In genomic region chr2:108536133-108536780, GRCh38 we compare ENCODE assay signal across 10 cellular contexts. TPM values are rescaled to one million over a fixed set of nuclear protein-coding genes. Genes with fewer than 3 reads are reported as not detected.
DNase-seq lines count a peak whose midpoint lies in the region; ATAC-seq, FAIRE-seq and TF ChIP-seq lines count a peak whose summit lies in the region.
"Had no signal": no experiment of that assay in that cellular context is flagged by ENCODE, and none has a peak within 500 bp of the region (broad histone marks: within the 10 kb centered on the region; RNA-seq: fewer than 3 reads in every experiment).

No MANE protein-coding gene starts in this region.

- FAIRE-seq in bronchial epithelial cell (lab: Jason Lieb, UNC), result no peak

- no peaks in the 10 kb centered on the region for H3K27me3 Mint-ChIP-seq in CD4-positive, alpha-beta T cell
- no peaks in the 10 kb centered on the region for H3K27me3 Mint-ChIP-seq in naive B cell

- no peak for TF ChIP-seq CTCF in CD4-positive, alpha-beta T cell (IDR thresholded peaks at IDR 0.05)
- TF ChIP-seq CTCF in bronchial epithelial cell (IDR thresholded peaks at IDR 0.05; ENCODE audit: insufficient read depth, low read length, severe bottlenecking), result no peak

- no peak overlapping the region for H3K27ac Mint-ChIP-seq in CD4-positive, alpha-beta T cell
- no peak overlapping the region for H3K27ac Mint-ChIP-seq in naive B cell

- POLR2A ChIA-PET in CD4-positive, alpha-beta T cell (lab: Charles Lee), result interaction anchor here (1.7 kb wide), 1 partner anchor 12 kb away, joined by 3 read pairs; no protein-coding TSS in a partner anchor

- CTCF ChIA-PET in CD4-positive, alpha-beta T cell (lab: Charles Lee), result no interaction called here

- H3K9me3 ChIP-seq in CD4-positive, alpha-beta T cell (ENCODE audit: control insufficient read depth, low read length), result no peaks in the 10 kb centered on the region

- peak overlapping the region; percentile 72 for H3K4me3 Mint-ChIP-seq in CD4-positive, alpha-beta T cell
- H3K4me3 Mint-ChIP-seq in naive B cell, result peak overlapping the region in 5 of 8 donors; percentile 5 to 91 (median 56)

- ATAC-seq in CD4-positive, alpha-beta T cell (ENCODE audit: poor library complexity), result no peak
- ATAC-seq in naive B cell (ENCODE audit: low read depth in 2 of 2) (no peak), HG03460 (IDR thresholded peaks at IDR 0.05; ENCODE audit: unreplicated experiment) (no peak), HG03139 (IDR thresholded peaks at IDR 0.05; ENCODE audit: unreplicated experiment) (no peak)

- H3K4me3 ChIP-seq in bronchial epithelial cell (ENCODE audit: low read depth, low read length), result no peak overlapping the region

- H3K27me3 ChIP-seq in CD4-positive, alpha-beta T cell (ENCODE audit: control insufficient read depth, insufficient read depth, low read length), result no peaks in the 10 kb centered on the region
- H3K27me3 ChIP-seq in bronchial epithelial cell (ENCODE audit: control insufficient read depth, insufficient read depth, low read length), result no peaks in the 10 kb centered on the region

- intact Hi-C loops in CD4-positive, alpha-beta T cell (cut with DNase I, micrococcal nuclease), result loop anchor here in 1 of 2 experiments (10.0 kb wide), 2 partner anchors 49 to 61 kb away; no protein-coding TSS in a partner anchor

- no peak overlapping the region for H3K27ac ChIP-seq in CD4-positive, alpha-beta T cell (ENCODE audit: low read depth, low read length)

- peaks cover 33% of the 10 kb centered on the region for H3K4me1 Mint-ChIP-seq in CD4-positive, alpha-beta T cell (ENCODE audit: low read depth)
- peaks cover 14 to 17% (median 16%) of the 10 kb centered on the region in 3 donors for H3K4me1 Mint-ChIP-seq in naive B cell

- H3K9me3 Mint-ChIP-seq in CD4-positive, alpha-beta T cell, result no peaks in the 10 kb centered on the region
- no peaks in the 10 kb centered on the region for H3K9me3 Mint-ChIP-seq in naive B cell

- no peaks in the 10 kb centered on the region for H3K36me3 ChIP-seq in bronchial epithelial cell (ENCODE audit: control insufficient read depth, insufficient read depth, low read length)

- no peak for DNase-seq in CD4-positive, alpha-beta T cell
- DNase-seq in LHCN-M2 (ENCODE audit: low read depth) (peak; percentile 73), bronchial epithelial cell (ENCODE audit: low read depth) (peak; percentile 66), naive B cell (no peak), UCSD-AML1 (lab: John Stamatoyannopoulos, UW; ENCODE audit: unreplicated experiment) (no peak), NCI-H2081 treated with DMSO at 0.1 percent for 48 hours (lab: John Stamatoyannopoulos, UW) (no peak)
- DNase-seq: activated CD8-positive, alpha-beta memory T cell treated with anti-CD3 and anti-CD28 coated beads for 24 hours; NCI-H2107 had no signal

- H3K36me3 Mint-ChIP-seq in CD4-positive, alpha-beta T cell (ENCODE audit: low read depth), result peaks cover 4% of the 10 kb centered on the region
- no peaks in the 10 kb centered on the region for H3K36me3 Mint-ChIP-seq in naive B cell

RNA-seq across cellular contexts. Expression of gene LIMS1, which starts 2.0 kb away (rescaled TPM):
- 10 to 100 TPM; 18.5 to 21.3 TPM for total RNA-seq in CD4-positive, alpha-beta T cell
- total RNA-seq in LHCN-M2 (2014; rRNA removed), result 112 and 198 TPM in 2 replicates
- 72.1 TPM for polyA plus RNA-seq in LHCN-M2 (2012)
- total RNA-seq in bronchial epithelial cell, result 42.1 and 62.1 TPM in 2 replicates
- polyA plus RNA-seq in naive B cell (ENCODE audit: low read depth in 6 of 6), result 10 to 100 TPM; 24.9 to 47.8 (median 33.2) TPM

Comparison
In these comparisons a context has a peak if more than half of its experiments do, and no peak if none do; other contexts are left out.
1. DNase-seq: peak in LHCN-M2 (single experiment) and bronchial epithelial cell (single experiment); none in CD4-positive, alpha-beta T cell (0 of 10), naive B cell (single experiment), UCSD-AML1 (single experiment) and NCI-H2081 treated with DMSO at 0.1 percent for 48 hours (single experiment).